9 cellular contexts compared by ENCODE assay signal in the genomic region with DNA sequence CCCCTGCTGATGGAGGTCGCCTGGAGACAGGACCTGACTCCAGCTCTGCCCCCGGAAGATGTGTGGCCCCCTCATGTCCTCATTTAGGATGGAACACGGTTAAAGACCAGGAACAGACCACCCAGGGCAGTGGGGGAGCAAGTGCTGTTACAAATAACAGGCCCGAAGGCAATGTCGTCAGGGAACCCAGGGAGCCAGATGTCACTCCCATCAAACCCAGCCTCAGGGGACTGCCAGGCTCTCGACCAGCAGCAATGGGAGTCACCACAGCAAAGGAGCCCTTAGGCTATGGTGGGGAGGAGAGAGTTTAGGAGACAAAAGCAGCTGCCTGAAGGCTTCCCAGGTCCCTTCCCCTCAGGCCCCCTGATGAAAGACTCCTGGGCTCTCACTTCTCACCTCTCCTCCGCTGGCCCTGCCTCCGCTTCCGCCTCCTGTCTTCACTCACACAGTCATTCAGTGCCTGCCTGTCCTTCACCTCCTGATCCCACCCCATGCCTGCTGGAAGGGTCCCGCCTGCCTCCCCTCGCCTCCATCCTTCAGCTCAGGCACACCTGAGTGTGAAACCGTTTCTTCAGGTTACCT. TPM values are rescaled to one million over a fixed set of nuclear protein-coding genes. Genes with fewer than 3 reads are reported as not detected.
DNase-seq lines count a peak whose midpoint lies in the region; ATAC-seq and TF ChIP-seq lines count a peak whose summit lies in the region.
"Had no signal": no experiment of that assay in that cellular context is flagged by ENCODE, and none has a peak within 500 bp of the region (broad histone marks: within the 10 kb centered on the region; RNA-seq: fewer than 3 reads in every experiment).

No MANE protein-coding gene starts in this region.

- peaks cover 38% of the 10 kb centered on the region for H3K36me3 Mint-ChIP-seq in activated naive CD8-positive, alpha-beta T cell treated with anti-CD3 and anti-CD28 coated beads, Interleukin-2, amount 10 ng/mL, durations not matched to agents 7 days and 5 days
- H3K36me3 Mint-ChIP-seq in neural crest cell (ENCODE audit: low read depth) = peaks cover 23% of the 10 kb centered on the region

- ATAC-seq in activated naive CD8-positive, alpha-beta T cell treated with anti-CD3 and anti-CD28 coated beads, Interleukin-2, amount 10 ng/mL, durations not matched to agents 7 days and 5 days (ENCODE audit: low read depth) = no peak
- ATAC-seq in HG02970 (IDR thresholded peaks at IDR 0.05; ENCODE audit: low FRiP score, unreplicated experiment) (no peak), GM18861 (IDR thresholded peaks at IDR 0.05; ENCODE audit: unreplicated experiment) (no peak)

- peaks cover 55% of the 10 kb centered on the region for H3K4me1 ChIP-seq in Loucy (ENCODE audit: insufficient read depth, low read length, poor library complexity, severe bottlenecking)

- H3K9me2 ChIP-seq in Loucy (replicated peaks; ENCODE audit: low read depth, low read length) = no peaks in the 10 kb centered on the region

- no peaks in the 10 kb centered on the region for H3K27me3 ChIP-seq in Loucy (ENCODE audit: insufficient read depth, low read length, poor library complexity, severe bottlenecking)

- H3K79me2 ChIP-seq in Loucy (ENCODE audit: insufficient read depth, low read length) = peaks cover 89% of the 10 kb centered on the region

- peaks cover 69% of the 10 kb centered on the region for H3K4me1 Mint-ChIP-seq in activated naive CD8-positive, alpha-beta T cell treated with anti-CD3 and anti-CD28 coated beads, Interleukin-2, amount 10 ng/mL, durations not matched to agents 7 days and 5 days
- H3K4me1 Mint-ChIP-seq in neural crest cell = peaks cover 77% of the 10 kb centered on the region

- H3K4me2 ChIP-seq in Loucy (ENCODE audit: low read depth, low read length, poor library complexity, severe bottlenecking) = peak overlapping the region; percentile 81

- peaks cover 74% of the 10 kb centered on the region for H4K20me1 ChIP-seq in Loucy (ENCODE audit: insufficient read depth, low read length, poor library complexity, severe bottlenecking)

- peak overlapping the region; percentile 67 for H3K4me3 Mint-ChIP-seq in activated naive CD8-positive, alpha-beta T cell treated with anti-CD3 and anti-CD28 coated beads, Interleukin-2, amount 10 ng/mL, durations not matched to agents 7 days and 5 days
- H3K4me3 Mint-ChIP-seq in neural crest cell = peak overlapping the region; percentile 98

- POLR2A ChIA-PET in activated naive CD8-positive, alpha-beta T cell treated with anti-CD3 and anti-CD28 coated beads, Interleukin-2, amount 10 ng/mL, durations not matched to agents 7 days and 5 days (lab: Charles Lee) = interaction anchor here (1.0 to 8.6 kb wide), 11 partner anchors 8 to 516 kb away, joined by 3 to 80 read pairs (median 9); partner anchors contain the start of genes ATF4, MIEF1, RPL3 and TAB1

- no peak for TF ChIP-seq CTCF in Loucy (conservative IDR thresholded peaks at IDR 0.05; ENCODE audit: low read length)
- no peak for TF ChIP-seq CTCF in neural crest cell (conservative IDR thresholded peaks at IDR 0.05)

- no peak overlapping the region for H2AFZ ChIP-seq in Loucy (ENCODE audit: low read length)

- H3K9me3 Mint-ChIP-seq in activated naive CD8-positive, alpha-beta T cell treated with anti-CD3 and anti-CD28 coated beads, Interleukin-2, amount 10 ng/mL, durations not matched to agents 7 days and 5 days = no peaks in the 10 kb centered on the region
- H3K9me3 Mint-ChIP-seq in neural crest cell = no peaks in the 10 kb centered on the region

- peaks cover 28% of the 10 kb centered on the region for H3K36me3 ChIP-seq in Loucy (ENCODE audit: insufficient read depth, low read length)

- H3F3A ChIP-seq in Loucy (ENCODE audit: low read depth) = peaks cover 19% of the 10 kb centered on the region

- peak overlapping the region; percentile 78 for H3K27ac Mint-ChIP-seq in activated naive CD8-positive, alpha-beta T cell treated with anti-CD3 and anti-CD28 coated beads, Interleukin-2, amount 10 ng/mL, durations not matched to agents 7 days and 5 days
- peak overlapping the region; percentile 71 for H3K27ac Mint-ChIP-seq in neural crest cell (ENCODE audit: unreplicated experiment)

- no peaks in the 10 kb centered on the region for H3K9me3 ChIP-seq in Loucy (ENCODE audit: insufficient read depth, low read depth, low read length)

- H3K4me3 ChIP-seq in Loucy (ENCODE audit: low read length, poor library complexity, severe bottlenecking) = peak overlapping the region; percentile 82

- no peaks in the 10 kb centered on the region for H3K27me3 Mint-ChIP-seq in activated naive CD8-positive, alpha-beta T cell treated with anti-CD3 and anti-CD28 coated beads, Interleukin-2, amount 10 ng/mL, durations not matched to agents 7 days and 5 days
- peaks cover 32% of the 10 kb centered on the region for H3K27me3 Mint-ChIP-seq in neural crest cell (ENCODE audit: low read depth)

- DNase-seq in DMS153 (lab: John Stamatoyannopoulos, UW) (peak; percentile 55), neural crest cell (ENCODE audit: low read depth, low spot score) (peak; percentile 8), GOT3 (lab: John Stamatoyannopoulos, UW) (no peak), iPS-NIHi7 (ENCODE audit: extremely low spot score) (no peak)
- DNase-seq in activated naive CD8-positive, alpha-beta T cell treated with anti-CD3 and anti-CD28 coated beads, Interleukin-2, amount 10 ng/mL, durations not matched to agents 7 days and 5 days = no peak

- peak overlapping the region; percentile 8 for H3K9ac ChIP-seq in Loucy (ENCODE audit: low read depth, low read length, poor library complexity, severe bottlenecking)

RNA-seq across cellular contexts. Expression of gene RPS19BP1, which starts 4.4 kb away (rescaled TPM):
- total RNA-seq in activated naive CD8-positive, alpha-beta T cell treated with anti-CD3 and anti-CD28 coated beads, Interleukin-2, amount 10 ng/mL, durations not matched to agents 7 days and 5 days = 10 to 100 TPM; 66.5 to 71.4 TPM
- total RNA-seq in neural crest cell = 67.5 and 72.6 TPM in 2 replicates

RNA-seq across cellular contexts. Expression of gene ATF4, which starts 7.8 kb away (rescaled TPM):
- total RNA-seq in activated naive CD8-positive, alpha-beta T cell treated with anti-CD3 and anti-CD28 coated beads, Interleukin-2, amount 10 ng/mL, durations not matched to agents 7 days and 5 days = 100 to 1,000 TPM; 413 to 424 TPM
- 363 and 364 TPM in 2 replicates for total RNA-seq in neural crest cell

RNA-seq across cellular contexts. Expression of gene MIEF1, which starts 26.1 kb away (rescaled TPM):
- total RNA-seq in activated naive CD8-positive, alpha-beta T cell treated with anti-CD3 and anti-CD28 coated beads, Interleukin-2, amount 10 ng/mL, durations not matched to agents 7 days and 5 days = 10 to 100 TPM; 33.9 to 40.0 TPM
- 43.3 and 45.0 TPM in 2 replicates for total RNA-seq in neural crest cell

RNA-seq across cellular contexts. Expression of gene CACNA1I, which starts 42.4 kb away (rescaled TPM):
- 10 to 100 TPM; 17.3 to 19.0 TPM for total RNA-seq in activated naive CD8-positive, alpha-beta T cell treated with anti-CD3 and anti-CD28 coated beads, Interleukin-2, amount 10 ng/mL, durations not matched to agents 7 days and 5 days
- 0.07 TPM in 2 replicates for total RNA-seq in neural crest cell
- total RNA-seq: SK-MEL-5 had no signal

Comparison
In these comparisons a context has a peak if more than half of its experiments do, and no peak if none do; other contexts are left out.
1. DNase-seq: peak in DMS153 (single experiment) and neural crest cell (single experiment); none in activated naive CD8-positive, alpha-beta T cell treated with anti-CD3 and anti-CD28 coated beads, Interleukin-2, amount 10 ng/mL, durations not matched to agents 7 days and 5 days (single experiment), GOT3 (single experiment) and iPS-NIHi7 (single experiment).